Comparison of ENCODE assay signal across 9 cellular contexts in genomic region chr1:206672844-206673758, GRCh38. TPM values are rescaled to one million over a fixed set of nuclear protein-coding genes. Genes with fewer than 3 reads are reported as not detected.
DNase-seq lines count a peak whose midpoint lies in the region; ATAC-seq, FAIRE-seq and TF ChIP-seq lines count a peak whose summit lies in the region.
"Had no signal": no experiment of that assay in that cellular context is flagged by ENCODE, and none has a peak within 500 bp of the region (broad histone marks: within the 10 kb centered on the region; RNA-seq: fewer than 3 reads in every experiment).

No MANE protein-coding gene starts in this region.

- FAIRE-seq in HepG2 (lab: Jason Lieb, UNC) = no peak

- H2AFZ ChIP-seq in HepG2 (ENCODE audit: low read length) (no peak overlapping the region), smooth muscle cell (ENCODE audit: low read depth) (no peak overlapping the region)

- CTCF ChIA-PET in HepG2 (lab: Yijun Ruan, JAX; ENCODE audit: low intra/inter-chr PET ratio, low total read pairs) = no interaction called here

- H3K79me2 ChIP-seq in HepG2 (ENCODE audit: insufficient read depth, low read length) = no peaks in the 10 kb centered on the region
- H3K79me2 ChIP-seq in smooth muscle cell (ENCODE audit: low read depth) = no peaks in the 10 kb centered on the region

- DNase-seq in HepG2 (ENCODE audit: low spot score) (no peak), ascending aorta (ENCODE audit: low spot score in 2 of 2) (no peak), right lobe of liver (no peak), hypothalamus (lab: John Stamatoyannopoulos, UW) (no peak), smooth muscle cell (lab: John Stamatoyannopoulos, UW; ENCODE audit: unreplicated experiment) (no peak), AG20443 (ENCODE audit: low spot score) (no peak)
- DNase-seq: activated CD4-positive, alpha-beta T cell treated with anti-CD3 and anti-CD28 coated beads for 1 hour had no signal

- 67% methylated on average over 6 of the region's 6 CpGs for WGBS in liver
- 32% methylated on average over 6 of the region's 6 CpGs for WGBS in HepG2 (ENCODE audit: low lambda C conversion rate)
- 50% methylated on average over 6 of the region's 6 CpGs for WGBS in right lobe of liver (ENCODE audit: insufficient coverage, low coverage, low lambda C conversion rate, missing lambda C conversion rate)
- WGBS in smooth muscle cell (ENCODE audit: low lambda C conversion rate) = 79% methylated on average over 6 of the region's 6 CpGs

- H3K9ac ChIP-seq in liver (ENCODE audit: low read depth in 1 of 2, low read length in 2 of 2) (no peak overlapping the region), HepG2 (ENCODE audit: insufficient read depth, low read depth, low read length) (no peak overlapping the region), smooth muscle cell (ENCODE audit: low read depth) (no peak overlapping the region)

- in situ Hi-C loops in HepG2 (cut with HindIII; ENCODE audit: extremely low pct_ligation_motif_present, low pct_unique_long_range_greater_than_20kb) = no loop called here

- H3K27me3 ChIP-seq in liver (ENCODE audit: control insufficient read depth in 4 of 4, insufficient read depth in 4 of 4, low read length in 3 of 4) (no peaks in the 10 kb centered on the region), HepG2 (ENCODE audit: control insufficient read depth in 1 of 2, insufficient read depth in 2 of 2, low read length in 2 of 2) (peaks cover 2 to 34% of the 10 kb centered on the region in 2 experiments; a peak in 4 of 5 replicates), ascending aorta (no peaks in the 10 kb centered on the region), right lobe of liver (no peaks in the 10 kb centered on the region), smooth muscle cell (ENCODE audit: low read depth) (no peaks in the 10 kb centered on the region)

- no peak overlapping the region for H3K27ac ChIP-seq in liver (ENCODE audit: low read depth in 1 of 2, low read length in 2 of 2)
- no peak overlapping the region for H3K27ac ChIP-seq in HepG2 (ENCODE audit: extremely low read length, insufficient read depth, low read length)
- peak overlapping the region; percentile 62 to 71 for H3K27ac ChIP-seq in ascending aorta
- peak overlapping the region in 1 of 3 donors; percentile 18 for H3K27ac ChIP-seq in right lobe of liver
- H3K27ac ChIP-seq in smooth muscle cell (ENCODE audit: low read depth) = no peak overlapping the region

- H3F3A ChIP-seq in smooth muscle cell (ENCODE audit: low read depth) = no peaks in the 10 kb centered on the region

- TF ChIP-seq CTCF in liver (IDR thresholded peaks at IDR 0.05; ENCODE audit: low read depth, low read length, missing input control) (no peak), HepG2 (CRISPR knock-in tag; IDR thresholded peaks at IDR 0.05) (no peak), ascending aorta (IDR thresholded peaks at IDR 0.05) (no peak), right lobe of liver (IDR thresholded peaks at IDR 0.05) (no peak), smooth muscle cell (IDR thresholded peaks at IDR 0.05; ENCODE audit: borderline replicate concordance, insufficient read depth, poor library complexity, severe bottlenecking) (no peak)

- no peak for TF ChIP-seq EP300 in HepG2 (IDR thresholded peaks at IDR 0.05; ENCODE audit: low read depth in 2 of 2, low read length in 2 of 2)
- no peak for TF ChIP-seq EP300 in HepG2 (CRISPR knock-in tag; IDR thresholded peaks at IDR 0.05; ENCODE audit: borderline replicate concordance)

- H3K4me3 ChIP-seq in liver (ENCODE audit: low read depth in 1 of 3, low read length in 3 of 3) (no peak overlapping the region), HepG2 (replicated peaks in 1 of 3; ENCODE audit: insufficient read depth in 1 of 3, low read depth in 2 of 3, low read length in 3 of 3) (no peak overlapping the region), ascending aorta (no peak overlapping the region), right lobe of liver (no peak overlapping the region), smooth muscle cell (no peak overlapping the region)

- intact Hi-C loops in HepG2 (cut with micrococcal nuclease; ENCODE audit: unreplicated experiment) = no loop called here
- intact Hi-C loops in ascending aorta (cut with DNase I) = no loop called here
- intact Hi-C loops in right lobe of liver (cut with DNase I) = no loop called here

- TF ChIP-seq POLR2A in HepG2 (IDR thresholded peaks at IDR 0.05; ENCODE audit: insufficient read depth in 1 of 2, low read depth in 2 of 2, low read length in 2 of 2) (no peak), right lobe of liver (IDR thresholded peaks at IDR 0.05) (no peak)

- POLR2A ChIA-PET in HepG2 (lab: Yijun Ruan, JAX) = no interaction called here

- ATAC-seq in HepG2 (no peak), right lobe of liver (peak; percentile 59 to 77 (median 70)), HG02642 (IDR thresholded peaks at IDR 0.05; ENCODE audit: poor library complexity, unreplicated experiment) (no peak)

- TF ChIP-seq RAD21 in liver (IDR thresholded peaks at IDR 0.05) (no peak), HepG2 (CRISPR knock-in tag; IDR thresholded peaks at IDR 0.05) (no peak)

- no peaks in the 10 kb centered on the region for H3K36me3 ChIP-seq in liver (ENCODE audit: control insufficient read depth in 4 of 4, insufficient read depth in 3 of 4, low read depth in 1 of 4, low read length in 3 of 4)
- H3K36me3 ChIP-seq in HepG2 (replicated peaks in 1 of 2; ENCODE audit: control insufficient read depth in 1 of 2, insufficient read depth in 2 of 2, low read length in 2 of 2) = no peaks in the 10 kb centered on the region
- H3K36me3 ChIP-seq in ascending aorta = no peaks in the 10 kb centered on the region
- H3K36me3 ChIP-seq in right lobe of liver = no peaks in the 10 kb centered on the region
- H3K36me3 ChIP-seq in smooth muscle cell (ENCODE audit: low read depth) = no peaks in the 10 kb centered on the region

- H3K4me2 ChIP-seq in HepG2 (ENCODE audit: low read depth, low read length) (no peak overlapping the region), smooth muscle cell (no peak overlapping the region)

- H3K9me3 ChIP-seq in liver (ENCODE audit: control insufficient read depth in 4 of 4, low read length in 3 of 4) = no peaks in the 10 kb centered on the region
- no peaks in the 10 kb centered on the region for H3K9me3 ChIP-seq in HepG2 (ENCODE audit: low read length)
- H3K9me3 ChIP-seq in ascending aorta = no peaks in the 10 kb centered on the region
- no peaks in the 10 kb centered on the region for H3K9me3 ChIP-seq in right lobe of liver
- no peaks in the 10 kb centered on the region for H3K9me3 ChIP-seq in smooth muscle cell (replicated peaks; ENCODE audit: low read depth)

- BruUV-seq in HepG2 (replicated peaks; lab: Mats Ljungman, UMichigan) = no TSS peak

- H3K4me1 ChIP-seq in liver (ENCODE audit: control insufficient read depth in 4 of 4, insufficient read depth in 4 of 4, low read length in 3 of 4) (peaks cover 0 to 2% (median 0%) of the 10 kb centered on the region in 4 donors), HepG2 (ENCODE audit: insufficient read depth, low read length) (0 out of 2 replicates have a peak, but pooled peaks cover 16% of the 10 kb centered on the region), ascending aorta (peaks cover 11 to 28% of the 10 kb centered on the region in 2 donors), right lobe of liver (no peaks in the 10 kb centered on the region), smooth muscle cell (ENCODE audit: low read depth) (peaks cover 17% of the 10 kb centered on the region)

- H4K20me1 ChIP-seq in HepG2 (ENCODE audit: insufficient read depth, low read length) = no peaks in the 10 kb centered on the region
- no peaks in the 10 kb centered on the region for H4K20me1 ChIP-seq in smooth muscle cell (ENCODE audit: low read depth)

RNA-seq across cellular contexts. Expression of gene MAPKAPK2, which starts 11.6 kb away (rescaled TPM):
- total RNA-seq in liver (10 to 100 TPM in 1 of 2 donors, 1 to 10 TPM in 1; 9.1 to 20.3 TPM), HepG2 (2016; rRNA removed; fragmentation: Illumina TruSeq; extraction: Trizol) (14.5 and 16.6 TPM in 2 replicates), ascending aorta (35.3 TPM), right lobe of liver (10 to 100 TPM; 25.6 to 46.6 (median 34.0) TPM), smooth muscle cell (36.0 and 40.9 TPM in 2 replicates)
- polyA plus RNA-seq in liver (10 to 100 TPM in 1 of 2 donors, 1 to 10 TPM in 1; 7.5 to 24.5 TPM), HepG2 (2011; rRNA removed) (34.0 and 40.1 TPM in 2 replicates), smooth muscle cell (14.3 and 16.9 TPM in 2 replicates)
- 11.7 and 13.0 TPM in 2 replicates for total RNA-seq in HepG2 (2016; cell fraction: cytosol; rRNA removed; fragmentation: Illumina TruSeq; extraction: Trizol; ENCODE audit: low read depth)
- total RNA-seq in HepG2 (2016; cell fraction: insoluble cytoplasmic fraction; rRNA removed; fragmentation: Illumina TruSeq; extraction: Trizol) = 11.8 and 16.6 TPM in 2 replicates
- 26.9 and 28.5 TPM in 2 replicates for total RNA-seq in HepG2 (2016; cell fraction: membrane; rRNA removed; fragmentation: Illumina TruSeq; extraction: Trizol)
- total RNA-seq in HepG2 (2016; cell fraction: nucleus; rRNA removed; fragmentation: Illumina TruSeq; extraction: Trizol) = 15.3 TPM in 2 replicates
- polyA plus RNA-seq in HepG2 (2011; cell fraction: cytosol; rRNA removed) = 28.8 and 30.9 TPM in 2 replicates
- 60.6 and 63.0 TPM in 2 replicates for polyA plus RNA-seq in HepG2 (2011; cell fraction: nucleus; rRNA removed)
- 17.3 and 31.0 TPM in 2 replicates for polyA plus RNA-seq in HepG2 (2012)
- 13.8 and 14.2 TPM in 2 replicates for polyA plus RNA-seq in HepG2 (2016; cell fraction: cytosol; fragmentation: Illumina TruSeq; extraction: Trizol; ENCODE audit: low read depth)
- 17.8 and 22.4 TPM in 2 replicates for polyA plus RNA-seq in HepG2 (2016; cell fraction: insoluble cytoplasmic fraction; fragmentation: Illumina TruSeq; extraction: Trizol; ENCODE audit: low read depth)
- 32.7 and 35.8 TPM in 2 replicates for polyA plus RNA-seq in HepG2 (2016; cell fraction: membrane; fragmentation: Illumina TruSeq; extraction: Trizol; ENCODE audit: low read depth)
- 41.1 and 43.4 TPM in 2 replicates for polyA plus RNA-seq in HepG2 (2016; cell fraction: nucleus; fragmentation: Illumina TruSeq; extraction: Trizol; ENCODE audit: insufficient read depth, low read depth)
- 50.0 and 68.4 TPM in 2 replicates for polyA minus RNA-seq in HepG2 (2011; rRNA and poly(A)+ RNA removed; ENCODE audit: low replicate concordance)
- 15.6 and 16.3 TPM in 2 replicates for polyA minus RNA-seq in HepG2 (2011; cell fraction: cytosol; rRNA and poly(A)+ RNA removed)
- 24.2 and 25.9 TPM in 2 replicates for polyA minus RNA-seq in HepG2 (2011; cell fraction: nucleus; rRNA and poly(A)+ RNA removed)

RNA-seq across cellular contexts. Expression of gene DYRK3, which starts 37.8 kb away (rescaled TPM):
- total RNA-seq in liver = 10 to 100 TPM in 1 of 2 donors, 1 to 10 TPM in 1; 7.8 to 41.8 TPM
- polyA plus RNA-seq in liver = 1 to 10 TPM; 1.5 to 2.1 TPM
- 2.8 and 4.1 TPM in 2 replicates for total RNA-seq in HepG2 (2016; rRNA removed; fragmentation: Illumina TruSeq; extraction: Trizol)
- total RNA-seq in HepG2 (2016; cell fraction: cytosol; rRNA removed; fragmentation: Illumina TruSeq; extraction: Trizol; ENCODE audit: low read depth) = 0.44 and 0.81 TPM in 2 replicates
- 3.1 and 4.0 TPM in 2 replicates for total RNA-seq in HepG2 (2016; cell fraction: insoluble cytoplasmic fraction; rRNA removed; fragmentation: Illumina TruSeq; extraction: Trizol)
- total RNA-seq in HepG2 (2016; cell fraction: membrane; rRNA removed; fragmentation: Illumina TruSeq; extraction: Trizol) = 1.4 and 1.5 TPM in 2 replicates
- total RNA-seq in HepG2 (2016; cell fraction: nucleus; rRNA removed; fragmentation: Illumina TruSeq; extraction: Trizol) = 1.7 and 2.7 TPM in 2 replicates
- 0.48 and 0.50 TPM in 2 replicates for polyA plus RNA-seq in HepG2 (2011; rRNA removed)
- polyA plus RNA-seq in HepG2 (2011; cell fraction: cytosol; rRNA removed) = 0.31 and 0.43 TPM in 2 replicates
- polyA plus RNA-seq in HepG2 (2011; cell fraction: nucleus; rRNA removed) = 0.29 and 0.58 TPM in 2 replicates
- 0.40 and 0.43 TPM in 2 replicates for polyA plus RNA-seq in HepG2 (2012)
- polyA plus RNA-seq in HepG2 (2016; cell fraction: cytosol; fragmentation: Illumina TruSeq; extraction: Trizol; ENCODE audit: low read depth) = 0.10 and 0.25 TPM in 2 replicates
- polyA plus RNA-seq in HepG2 (2016; cell fraction: insoluble cytoplasmic fraction; fragmentation: Illumina TruSeq; extraction: Trizol; ENCODE audit: low read depth) = 1.7 and 2.1 TPM in 2 replicates
- 0.34 and 0.35 TPM in 2 replicates for polyA plus RNA-seq in HepG2 (2016; cell fraction: membrane; fragmentation: Illumina TruSeq; extraction: Trizol; ENCODE audit: low read depth)
- 1.0 and 1.5 TPM in 2 replicates for polyA plus RNA-seq in HepG2 (2016; cell fraction: nucleus; fragmentation: Illumina TruSeq; extraction: Trizol; ENCODE audit: insufficient read depth, low read depth)
- polyA minus RNA-seq in HepG2 (2011; rRNA and poly(A)+ RNA removed; ENCODE audit: low replicate concordance) = 0.80 and 17.9 TPM in 2 replicates
- polyA minus RNA-seq in HepG2 (2011; cell fraction: cytosol; rRNA and poly(A)+ RNA removed) = 0.40 and 1.7 TPM in 2 replicates
- polyA minus RNA-seq in HepG2 (2011; cell fraction: nucleus; rRNA and poly(A)+ RNA removed) = 1.2 and 2.0 TPM in 2 replicates
- total RNA-seq in ascending aorta = 17.9 TPM
- 1 to 10 TPM; 2.8 to 5.6 (median 4.0) TPM for total RNA-seq in right lobe of liver
- 11.1 and 21.4 TPM in 2 replicates for total RNA-seq in smooth muscle cell
- polyA plus RNA-seq in smooth muscle cell = 6.9 and 13.7 TPM in 2 replicates

Comparison
In these comparisons a context has a peak if more than half of its experiments do, and no peak if none do; other contexts are left out.
1. ATAC-seq: peak in right lobe of liver (4 of 4); none in HepG2 (single experiment) and HG02642 (single experiment).
2. H3K27ac ChIP-seq: peak in ascending aorta (2 of 2); none in liver (0 of 2), HepG2 (single experiment) and smooth muscle cell (single experiment).